Comparison of ENCODE assay signal across 20 cellular contexts in the genomic region with DNA sequence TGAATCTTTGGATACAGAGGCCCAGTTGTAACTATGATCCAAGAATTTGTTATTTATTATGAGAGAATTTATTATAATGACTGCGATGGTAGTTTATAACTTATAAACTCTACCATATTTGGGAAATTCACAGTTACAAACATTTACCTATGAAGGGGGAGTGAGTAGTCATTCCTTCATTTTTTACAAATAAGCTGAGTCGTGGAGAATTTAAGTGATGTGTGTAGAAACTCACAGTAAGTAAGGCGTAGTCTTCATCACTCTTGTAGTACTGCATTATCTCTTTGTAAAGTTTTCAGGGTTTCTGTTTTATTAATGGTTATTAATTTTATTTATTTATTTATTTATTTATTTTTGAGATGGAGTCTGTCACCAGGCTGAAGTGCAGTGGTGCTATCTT. TPM values are rescaled to one million over a fixed set of nuclear protein-coding genes. Genes with fewer than 3 reads are reported as not detected.
DNase-seq lines count a peak whose midpoint lies in the region; ATAC-seq and TF ChIP-seq lines count a peak whose summit lies in the region.
"Had no signal": no experiment of that assay in that cellular context is flagged by ENCODE, and none has a peak within 500 bp of the region (broad histone marks: within the 10 kb centered on the region; RNA-seq: fewer than 3 reads in every experiment).

No MANE protein-coding gene starts in this region.

- H3K36me3 Mint-ChIP-seq in natural killer cell (no peaks in the 10 kb centered on the region), memory B cell (peaks cover 12% of the 10 kb centered on the region)
- H3K36me3 Mint-ChIP-seq in natural killer cell treated with Interleukin-12 subunit alpha and Interleukin-12 subunit beta and Interleukin-15 and Interleukin-18, amount 100 ng/mL, for 72 hours = peaks cover 7% of the 10 kb centered on the region

- 97 to 99% methylated on average over 3 of the region's 3 CpGs for WGBS in heart right ventricle, 2 donors
- WGBS in IMR-90 (ENCODE audit: extremely low coverage in 2 of 2, insufficient read length in 1 of 2), 2 experiments = no CpG with 5 or more reads among the region's 3 CpGs

- TF ChIP-seq POLR2A in IMR-90 (IDR thresholded peaks at IDR 0.05; ENCODE audit: low read depth, low read length) = no peak

- CTCF ChIA-PET in IMR-90 (lab: Yijun Ruan, JAX) = interaction anchor here (0.6 kb wide), 1 partner anchor 10 kb away, joined by 3 read pairs; no protein-coding TSS in a partner anchor

- peaks cover 2% of the 10 kb centered on the region; the same call in 1 of the 2 replicates for H3K9me1 ChIP-seq in IMR-90 (ENCODE audit: insufficient read depth, low read length)

- no peak overlapping the region for H4K5ac ChIP-seq in IMR-90 (ENCODE audit: low read depth, low read length)

- H3K56ac ChIP-seq in IMR-90 (ENCODE audit: extremely low read depth, insufficient read depth, low read length) = no peak overlapping the region

- no peak overlapping the region for H2BK5ac ChIP-seq in IMR-90 (ENCODE audit: low read depth, low read length, poor library complexity, severe bottlenecking)

- H3K23ac ChIP-seq in IMR-90 (ENCODE audit: low read depth, low read length) = no peak overlapping the region

- POLR2A ChIA-PET in IMR-90 (lab: Charles Lee; ENCODE audit: unreplicated experiment) = no interaction called here

- no peak for ATAC-seq in heart right ventricle
- ATAC-seq in natural killer cell = no peak
- ATAC-seq in natural killer cell treated with Interleukin-12 subunit alpha and Interleukin-12 subunit beta and Interleukin-15 and Interleukin-18, amount 100 ng/mL, for 72 hours = no peak
- no peak for ATAC-seq in IMR-90 (ENCODE audit: low read depth)
- no peak for ATAC-seq in memory B cell (ENCODE audit: low read depth)
- ATAC-seq: CD8-positive, alpha-beta T cell had no signal

- dilution Hi-C loops in IMR-90 (cut with HindIII; ENCODE audit: low sequenced_read_pairs, unreplicated experiment) = no loop called here

- H3K9me3 ChIP-seq in cardiac muscle cell (ENCODE audit: low read depth) (no peaks in the 10 kb centered on the region), heart right ventricle (no peaks in the 10 kb centered on the region), IMR-90 (ENCODE audit: control insufficient read depth, insufficient read depth, low read length) (no peaks in the 10 kb centered on the region)

- intact Hi-C loops in heart right ventricle (cut with DNase I) (no loop called here), natural killer cell (cut with micrococcal nuclease) (no loop called here), IMR-90 (cut with micrococcal nuclease) (no loop called here)

- H3K79me1 ChIP-seq in IMR-90 (ENCODE audit: low read depth in 1 of 2, low read length in 2 of 2) = peaks cover 30 to 66% of the 10 kb centered on the region in 2 experiments

- H4K8ac ChIP-seq in IMR-90 (ENCODE audit: low read depth in 2 of 2, low read length in 2 of 2) = no peak overlapping the region

- no peak for DNase-seq in cardiac muscle cell (ENCODE audit: low read depth in 1 of 2, low spot score in 1 of 2)
- DNase-seq in heart right ventricle = no peak
- no peak for DNase-seq in natural killer cell
- DNase-seq in natural killer cell treated with Interleukin-12 subunit alpha and Interleukin-12 subunit beta and Interleukin-15 and Interleukin-18, amount 100 ng/mL, for 72 hours (ENCODE audit: low spot score) = no peak
- no peak for DNase-seq in IMR-90
- no peak for DNase-seq in memory B cell (ENCODE audit: low spot score in 2 of 2)
- no peak for DNase-seq in AML-193 (lab: John Stamatoyannopoulos, UW)
- DNase-seq in COLO668 (lab: John Stamatoyannopoulos, UW; ENCODE audit: unreplicated experiment) = no peak
- DNase-seq: ACHN; CD4-positive, alpha-beta T cell; CD8-positive, alpha-beta T cell; COR-L47; DMS 273 treated with DMSO at 0.1 percent for 48 hours; DMS153; DMS79 treated with DMSO at 0.1 percent for 48 hours; GF-D8 had no signal

- no peak overlapping the region for H3K4me2 ChIP-seq in IMR-90 (ENCODE audit: low read depth, low read length)
- H3K4me2 ChIP-seq: BLaER1 treated with 17β-estradiol and CSF1 and Interleukin-3, amounts not matched to agents 10 nM and 100 nM had no signal

- H3K4me1 Mint-ChIP-seq in natural killer cell = peaks cover 58% of the 10 kb centered on the region in 2 donors
- H3K4me1 Mint-ChIP-seq in natural killer cell treated with Interleukin-12 subunit alpha and Interleukin-12 subunit beta and Interleukin-15 and Interleukin-18, amount 100 ng/mL, for 72 hours (ENCODE audit: low read depth in 2 of 2) = peaks cover 49 to 50% of the 10 kb centered on the region in 2 donors
- peaks cover 37% of the 10 kb centered on the region for H3K4me1 Mint-ChIP-seq in memory B cell

- no peak overlapping the region for H2BK15ac ChIP-seq in IMR-90 (ENCODE audit: low read depth, low read length)

- peaks cover 32% of the 10 kb centered on the region; the same call in 1 of the 2 replicates for H4K20me1 ChIP-seq in IMR-90 (ENCODE audit: insufficient read depth, low read length)

- H2AFZ ChIP-seq in IMR-90 (replicated peaks; ENCODE audit: low read length, poor library complexity) = no peak overlapping the region

- no peak overlapping the region for H3K14ac ChIP-seq in IMR-90 (replicated peaks; ENCODE audit: low read depth, low read length)

- H2BK120ac ChIP-seq in IMR-90 (ENCODE audit: low read depth, low read length) = no peak overlapping the region

- no peak for TF ChIP-seq RAD21 in IMR-90 (IDR thresholded peaks at IDR 0.05; ENCODE audit: low read length)

- H3K27me3 ChIP-seq in cardiac muscle cell = no peaks in the 10 kb centered on the region
- no peaks in the 10 kb centered on the region for H3K27me3 ChIP-seq in heart right ventricle
- no peaks in the 10 kb centered on the region for H3K27me3 ChIP-seq in IMR-90 (ENCODE audit: control insufficient read depth, insufficient read depth, low read length)
- H3K27me3 ChIP-seq: BLaER1 treated with 17β-estradiol and CSF1 and Interleukin-3, amounts not matched to agents 10 nM and 100 nM had no signal

- no peak overlapping the region for H4K91ac ChIP-seq in IMR-90 (ENCODE audit: insufficient read depth, low read depth, low read length)

- H3K9me3 Mint-ChIP-seq in natural killer cell (no peaks in the 10 kb centered on the region), memory B cell (no peaks in the 10 kb centered on the region)
- no peaks in the 10 kb centered on the region for H3K9me3 Mint-ChIP-seq in natural killer cell treated with Interleukin-12 subunit alpha and Interleukin-12 subunit beta and Interleukin-15 and Interleukin-18, amount 100 ng/mL, for 72 hours
- H3K9me3 Mint-ChIP-seq: CD4-positive, alpha-beta T cell; CD8-positive, alpha-beta T cell had no signal

- no peak overlapping the region for H3K4me3 Mint-ChIP-seq in natural killer cell
- H3K4me3 Mint-ChIP-seq in natural killer cell treated with Interleukin-12 subunit alpha and Interleukin-12 subunit beta and Interleukin-15 and Interleukin-18, amount 100 ng/mL, for 72 hours = no peak overlapping the region
- no peak overlapping the region for H3K4me3 Mint-ChIP-seq in memory B cell
- H3K4me3 Mint-ChIP-seq: B cell; CD4-positive, alpha-beta T cell; CD8-positive, alpha-beta T cell had no signal

- H3K4me3 ChIP-seq in cardiac muscle cell (no peak overlapping the region), heart right ventricle (no peak overlapping the region), IMR-90 (ENCODE audit: insufficient read depth, low read depth, low read length) (no peak overlapping the region)
- H3K4me3 ChIP-seq: BLaER1 treated with 17β-estradiol and CSF1 and Interleukin-3, amounts not matched to agents 10 nM and 100 nM had no signal

- no TSS peak for BruUV-seq in IMR-90 (replicated peaks; lab: Mats Ljungman, UMichigan)

- no peak overlapping the region for H2AK9ac ChIP-seq in IMR-90 (replicated peaks; ENCODE audit: low read depth, low read length, poor library complexity)

- no peak overlapping the region for H3K4ac ChIP-seq in IMR-90 (ENCODE audit: low read depth, low read length)

- H3K27ac Mint-ChIP-seq in natural killer cell (peak overlapping the region; percentile 21 to 76), memory B cell (peak overlapping the region; percentile 31)
- H3K27ac Mint-ChIP-seq in natural killer cell treated with Interleukin-12 subunit alpha and Interleukin-12 subunit beta and Interleukin-15 and Interleukin-18, amount 100 ng/mL, for 72 hours = no peak overlapping the region
- H3K27ac Mint-ChIP-seq: B cell; CD4-positive, alpha-beta T cell; CD8-positive, alpha-beta T cell had no signal

- in situ Hi-C loops in IMR-90 (cut with MboI; ENCODE audit: low sequenced_read_pairs) = no loop called here

- no peaks in the 10 kb centered on the region for H3K27me3 Mint-ChIP-seq in natural killer cell (ENCODE audit: low read depth in 2 of 2)
- no peaks in the 10 kb centered on the region for H3K27me3 Mint-ChIP-seq in natural killer cell treated with Interleukin-12 subunit alpha and Interleukin-12 subunit beta and Interleukin-15 and Interleukin-18, amount 100 ng/mL, for 72 hours
- no peaks in the 10 kb centered on the region for H3K27me3 Mint-ChIP-seq in memory B cell
- H3K27me3 Mint-ChIP-seq: B cell; CD4-positive, alpha-beta T cell had no signal

- no peak overlapping the region for H2AK5ac ChIP-seq in IMR-90 (ENCODE audit: low read depth, low read length)

- no peak for TF ChIP-seq CTCF in cardiac muscle cell (IDR thresholded peaks at IDR 0.05; ENCODE audit: low read depth, low read length)
- TF ChIP-seq CTCF in heart right ventricle (IDR thresholded peaks at IDR 0.05) = no peak
- TF ChIP-seq CTCF in natural killer cell (IDR thresholded peaks at IDR 0.05) = no peak
- TF ChIP-seq CTCF in IMR-90 (conservative IDR thresholded peaks at IDR 0.05; ENCODE audit: low read depth, low read length) = no peak

- peaks cover 13% of the 10 kb centered on the region for H3K4me1 ChIP-seq in cardiac muscle cell (ENCODE audit: low read depth)
- H3K4me1 ChIP-seq in heart right ventricle = peaks cover 4 to 43% (median 17%) of the 10 kb centered on the region in 9 donors
- H3K4me1 ChIP-seq in IMR-90 (ENCODE audit: control insufficient read depth, insufficient read depth, low read length) = 0 out of 2 replicates have a peak, but pooled peaks cover 4% of the 10 kb centered on the region

- H3K36me3 ChIP-seq in cardiac muscle cell (no peaks in the 10 kb centered on the region), heart right ventricle (peaks cover 0 to 10% (median 0%) of the 10 kb centered on the region in 9 donors), IMR-90 (ENCODE audit: control insufficient read depth, insufficient read depth, low read length) (no peaks in the 10 kb centered on the region; the same call in 1 of the 2 replicates)

- H3K9ac ChIP-seq in IMR-90 (ENCODE audit: low read depth, low read length) = no peak overlapping the region
- H3K9ac ChIP-seq: BLaER1 treated with 17β-estradiol and CSF1 and Interleukin-3, amounts not matched to agents 10 nM and 100 nM had no signal

- H3K18ac ChIP-seq in IMR-90 (ENCODE audit: low read depth, low read length) = no peak overlapping the region

- H2BK20ac ChIP-seq in IMR-90 (ENCODE audit: low read depth, low read length) = no peak overlapping the region

- H3K27ac ChIP-seq in cardiac muscle cell (peak overlapping the region; percentile 9), heart right ventricle (no peak overlapping the region), IMR-90 (ENCODE audit: insufficient read depth, low read length) (no peak overlapping the region)
- H3K27ac ChIP-seq: 22Rv1; BLaER1 treated with 17β-estradiol and CSF1 and Interleukin-3, amounts not matched to agents 10 nM and 100 nM; C4-2B had no signal

RNA-seq across cellular contexts. Expression of a gene that starts 13.5 kb away (rescaled TPM):
- 24.1 and 48.9 TPM in 2 replicates for total RNA-seq in cardiac muscle cell
- polyA plus RNA-seq in cardiac muscle cell = 31.9 and 54.0 TPM in 2 replicates
- total RNA-seq in heart right ventricle = 10 to 100 TPM; 36.8 to 62.2 (median 45.7) TPM
- 1 to 10 TPM; 4.6 to 5.5 TPM for polyA plus RNA-seq in heart right ventricle
- total RNA-seq in natural killer cell = 100 to 1,000 TPM in 2 of 3 donors, 10 to 100 TPM in 1; 88.1 to 107 (median 106) TPM
- 100 to 1,000 TPM in 1 of 2 donors, 10 to 100 TPM in 1; 96.8 to 125 TPM for total RNA-seq in natural killer cell treated with Interleukin-12 subunit alpha and Interleukin-12 subunit beta and Interleukin-15 and Interleukin-18, amount 100 ng/mL, for 72 hours
- 71.9 and 94.5 TPM in 2 replicates for total RNA-seq in IMR-90 (2012; rRNA removed)
- 22.4 and 25.6 TPM in 2 replicates for polyA plus RNA-seq in IMR-90 (2012; rRNA removed)
- polyA plus RNA-seq in IMR-90 (2012; cell fraction: cytosol; rRNA removed) = 3.7 and 7.5 TPM in 2 replicates
- polyA plus RNA-seq in IMR-90 (2012; cell fraction: nucleus; rRNA removed; ENCODE audit: low replicate concordance) = 5.5 and 24.0 TPM in 2 replicates

Comparison
In these comparisons a context has a peak if more than half of its experiments do, and no peak if none do; other contexts are left out.
1. H3K27ac Mint-ChIP-seq: peak in natural killer cell (2 of 2) and memory B cell (single experiment); none in natural killer cell treated with Interleukin-12 subunit alpha and Interleukin-12 subunit beta and Interleukin-15 and Interleukin-18, amount 100 ng/mL, for 72 hours (0 of 2).